2 cellular contexts compared by ENCODE assay signal in the genomic region with DNA sequence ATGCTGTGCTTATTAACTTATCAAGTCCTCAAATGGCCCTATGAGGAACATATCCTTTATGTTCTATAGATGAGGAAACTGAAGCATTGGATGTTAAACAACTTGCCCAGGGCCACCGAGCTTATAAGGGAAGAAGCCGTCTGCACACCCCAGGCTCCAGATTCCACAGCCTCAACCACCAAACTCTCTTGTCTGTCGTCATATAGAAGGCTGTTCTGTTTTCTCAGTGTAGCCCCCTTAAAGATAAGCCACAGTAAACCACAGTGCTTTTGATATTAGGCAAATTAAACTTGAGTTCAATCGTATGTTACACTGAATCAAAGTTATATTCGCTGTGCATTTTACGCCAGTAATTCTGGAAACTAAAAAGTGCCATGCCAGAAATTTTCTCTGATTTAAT.
TF ChIP-seq lines count a peak whose summit lies in the region.

No MANE protein-coding gene starts in this region.

TF ChIP-seq in A549, 52 proteins besides CTCF, POLR2A, EP300 and RAD21 (continued from another document):
- TF ChIP-seq, protein P1, sequence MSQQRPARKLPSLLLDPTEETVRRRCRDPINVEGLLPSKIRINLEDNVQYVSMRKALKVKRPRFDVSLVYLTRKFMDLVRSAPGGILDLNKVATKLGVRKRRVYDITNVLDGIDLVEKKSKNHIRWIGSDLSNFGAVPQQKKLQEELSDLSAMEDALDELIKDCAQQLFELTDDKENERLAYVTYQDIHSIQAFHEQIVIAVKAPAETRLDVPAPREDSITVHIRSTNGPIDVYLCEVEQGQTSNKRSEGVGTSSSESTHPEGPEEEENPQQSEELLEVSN (IDR thresholded peaks at IDR 0.05; ENCODE audit: borderline replicate concordance, low read depth), result no peak
- no peak for TF ChIP-seq ATOH8 (CRISPR knock-in tag; IDR thresholded peaks at IDR 0.05; ENCODE audit: low read depth)
- no peak for TF ChIP-seq CBX2 (IDR thresholded peaks at IDR 0.05; ENCODE audit: borderline replicate concordance, low read depth)
- TF ChIP-seq GATA3 (IDR thresholded peaks at IDR 0.05; ENCODE audit: borderline replicate concordance), result no peak
- TF ChIP-seq HDAC2 (IDR thresholded peaks at IDR 0.05), result no peak
- TF ChIP-seq ZFP36 (IDR thresholded peaks at IDR 0.05; ENCODE audit: borderline replicate concordance, partially characterized antibody), result no peak
- no peak for TF ChIP-seq MAX (IDR thresholded peaks at IDR 0.05)

TF ChIP-seq in GM23338, 12 proteins besides CTCF, POLR2A, EP300 and RAD21 (continued from another document):
- TF ChIP-seq, protein P2, sequence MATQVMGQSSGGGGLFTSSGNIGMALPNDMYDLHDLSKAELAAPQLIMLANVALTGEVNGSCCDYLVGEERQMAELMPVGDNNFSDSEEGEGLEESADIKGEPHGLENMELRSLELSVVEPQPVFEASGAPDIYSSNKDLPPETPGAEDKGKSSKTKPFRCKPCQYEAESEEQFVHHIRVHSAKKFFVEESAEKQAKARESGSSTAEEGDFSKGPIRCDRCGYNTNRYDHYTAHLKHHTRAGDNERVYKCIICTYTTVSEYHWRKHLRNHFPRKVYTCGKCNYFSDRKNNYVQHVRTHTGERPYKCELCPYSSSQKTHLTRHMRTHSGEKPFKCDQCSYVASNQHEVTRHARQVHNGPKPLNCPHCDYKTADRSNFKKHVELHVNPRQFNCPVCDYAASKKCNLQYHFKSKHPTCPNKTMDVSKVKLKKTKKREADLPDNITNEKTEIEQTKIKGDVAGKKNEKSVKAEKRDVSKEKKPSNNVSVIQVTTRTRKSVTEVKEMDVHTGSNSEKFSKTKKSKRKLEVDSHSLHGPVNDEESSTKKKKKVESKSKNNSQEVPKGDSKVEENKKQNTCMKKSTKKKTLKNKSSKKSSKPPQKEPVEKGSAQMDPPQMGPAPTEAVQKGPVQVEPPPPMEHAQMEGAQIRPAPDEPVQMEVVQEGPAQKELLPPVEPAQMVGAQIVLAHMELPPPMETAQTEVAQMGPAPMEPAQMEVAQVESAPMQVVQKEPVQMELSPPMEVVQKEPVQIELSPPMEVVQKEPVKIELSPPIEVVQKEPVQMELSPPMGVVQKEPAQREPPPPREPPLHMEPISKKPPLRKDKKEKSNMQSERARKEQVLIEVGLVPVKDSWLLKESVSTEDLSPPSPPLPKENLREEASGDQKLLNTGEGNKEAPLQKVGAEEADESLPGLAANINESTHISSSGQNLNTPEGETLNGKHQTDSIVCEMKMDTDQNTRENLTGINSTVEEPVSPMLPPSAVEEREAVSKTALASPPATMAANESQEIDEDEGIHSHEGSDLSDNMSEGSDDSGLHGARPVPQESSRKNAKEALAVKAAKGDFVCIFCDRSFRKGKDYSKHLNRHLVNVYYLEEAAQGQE (IDR thresholded peaks at IDR 0.05; ENCODE audit: unreplicated experiment), result no peak
- TF ChIP-seq EZH2 (IDR thresholded peaks at IDR 0.05; ENCODE audit: low read depth, unreplicated experiment), result no peak
- TF ChIP-seq, protein P3, sequence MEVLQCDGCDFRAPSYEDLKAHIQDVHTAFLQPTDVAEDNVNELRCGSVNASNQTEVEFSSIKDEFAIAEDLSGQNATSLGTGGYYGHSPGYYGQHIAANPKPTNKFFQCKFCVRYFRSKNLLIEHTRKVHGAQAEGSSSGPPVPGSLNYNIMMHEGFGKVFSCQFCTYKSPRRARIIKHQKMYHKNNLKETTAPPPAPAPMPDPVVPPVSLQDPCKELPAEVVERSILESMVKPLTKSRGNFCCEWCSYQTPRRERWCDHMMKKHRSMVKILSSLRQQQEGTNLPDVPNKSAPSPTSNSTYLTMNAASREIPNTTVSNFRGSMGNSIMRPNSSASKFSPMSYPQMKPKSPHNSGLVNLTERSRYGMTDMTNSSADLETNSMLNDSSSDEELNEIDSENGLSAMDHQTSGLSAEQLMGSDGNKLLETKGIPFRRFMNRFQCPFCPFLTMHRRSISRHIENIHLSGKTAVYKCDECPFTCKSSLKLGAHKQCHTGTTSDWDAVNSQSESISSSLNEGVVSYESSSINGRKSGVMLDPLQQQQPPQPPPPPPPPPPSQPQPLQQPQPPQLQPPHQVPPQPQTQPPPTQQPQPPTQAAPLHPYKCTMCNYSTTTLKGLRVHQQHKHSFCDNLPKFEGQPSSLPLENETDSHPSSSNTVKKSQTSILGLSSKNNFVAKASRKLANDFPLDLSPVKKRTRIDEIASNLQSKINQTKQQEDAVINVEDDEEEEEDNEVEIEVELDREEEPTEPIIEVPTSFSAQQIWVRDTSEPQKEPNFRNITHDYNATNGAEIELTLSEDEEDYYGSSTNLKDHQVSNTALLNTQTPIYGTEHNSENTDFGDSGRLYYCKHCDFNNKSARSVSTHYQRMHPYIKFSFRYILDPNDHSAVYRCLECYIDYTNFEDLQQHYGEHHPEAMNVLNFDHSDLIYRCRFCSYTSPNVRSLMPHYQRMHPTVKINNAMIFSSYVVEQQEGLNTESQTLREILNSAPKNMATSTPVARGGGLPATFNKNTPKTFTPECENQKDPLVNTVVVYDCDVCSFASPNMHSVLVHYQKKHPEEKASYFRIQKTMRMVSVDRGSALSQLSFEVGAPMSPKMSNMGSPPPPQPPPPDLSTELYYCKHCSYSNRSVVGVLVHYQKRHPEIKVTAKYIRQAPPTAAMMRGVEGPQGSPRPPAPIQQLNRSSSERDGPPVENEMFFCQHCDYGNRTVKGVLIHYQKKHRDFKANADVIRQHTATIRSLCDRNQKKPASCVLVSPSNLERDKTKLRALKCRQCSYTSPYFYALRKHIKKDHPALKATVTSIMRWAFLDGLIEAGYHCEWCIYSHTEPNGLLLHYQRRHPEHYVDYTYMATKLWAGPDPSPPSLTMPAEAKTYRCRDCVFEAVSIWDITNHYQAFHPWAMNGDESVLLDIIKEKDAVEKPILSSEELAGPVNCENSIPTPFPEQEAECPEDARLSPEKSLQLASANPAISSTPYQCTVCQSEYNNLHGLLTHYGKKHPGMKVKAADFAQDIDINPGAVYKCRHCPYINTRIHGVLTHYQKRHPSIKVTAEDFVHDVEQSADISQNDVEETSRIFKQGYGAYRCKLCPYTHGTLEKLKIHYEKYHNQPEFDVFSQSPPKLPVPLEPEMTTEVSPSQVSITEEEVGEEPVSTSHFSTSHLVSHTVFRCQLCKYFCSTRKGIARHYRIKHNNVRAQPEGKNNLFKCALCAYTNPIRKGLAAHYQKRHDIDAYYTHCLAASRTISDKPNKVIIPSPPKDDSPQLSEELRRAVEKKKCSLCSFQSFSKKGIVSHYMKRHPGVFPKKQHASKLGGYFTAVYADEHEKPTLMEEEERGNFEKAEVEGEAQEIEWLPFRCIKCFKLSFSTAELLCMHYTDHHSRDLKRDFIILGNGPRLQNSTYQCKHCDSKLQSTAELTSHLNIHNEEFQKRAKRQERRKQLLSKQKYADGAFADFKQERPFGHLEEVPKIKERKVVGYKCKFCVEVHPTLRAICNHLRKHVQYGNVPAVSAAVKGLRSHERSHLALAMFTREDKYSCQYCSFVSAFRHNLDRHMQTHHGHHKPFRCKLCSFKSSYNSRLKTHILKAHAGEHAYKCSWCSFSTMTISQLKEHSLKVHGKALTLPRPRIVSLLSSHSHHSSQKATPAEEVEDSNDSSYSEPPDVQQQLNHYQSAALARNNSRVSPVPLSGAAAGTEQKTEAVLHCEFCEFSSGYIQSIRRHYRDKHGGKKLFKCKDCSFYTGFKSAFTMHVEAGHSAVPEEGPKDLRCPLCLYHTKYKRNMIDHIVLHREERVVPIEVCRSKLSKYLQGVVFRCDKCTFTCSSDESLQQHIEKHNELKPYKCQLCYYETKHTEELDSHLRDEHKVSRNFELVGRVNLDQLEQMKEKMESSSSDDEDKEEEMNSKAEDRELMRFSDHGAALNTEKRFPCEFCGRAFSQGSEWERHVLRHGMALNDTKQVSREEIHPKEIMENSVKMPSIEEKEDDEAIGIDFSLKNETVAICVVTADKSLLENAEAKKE (CRISPR knock-in tag; IDR thresholded peaks at IDR 0.05), result no peak
- no peak for TF ChIP-seq POLR2AphosphoS5 (IDR thresholded peaks at IDR 0.05; ENCODE audit: low read depth)
